8 cellular contexts compared by ENCODE assay signal in genomic region chr6:109381747-109382575, GRCh38. TPM values are rescaled to one million over a fixed set of nuclear protein-coding genes. Genes with fewer than 3 reads are reported as not detected.
A peak's percentile ranks its signal among the peaks of the same experiment; 100 is the strongest.
DNase-seq lines count a peak whose midpoint lies in the region; FAIRE-seq and TF ChIP-seq lines count a peak whose summit lies in the region.

TSS of gene CD164 (minus strand) at chr6:109382467. CDS start at chr6:109382378, 89 bp downstream.

- H2BK120ac ChIP-seq in neuronal stem cell (ENCODE audit: low read depth, low read length): peak within 1 kb of the TSS; percentile 84

- no peak for TF ChIP-seq CTCF in MM.1S (IDR thresholded peaks at IDR 0.05; ENCODE audit: low read length)

- H2BK12ac ChIP-seq in neuronal stem cell (ENCODE audit: low read length): peak within 1 kb of the TSS; percentile 99

- H3K9ac ChIP-seq in MM.1S (ENCODE audit: low read length) (peak within 1 kb of the TSS; percentile 84), neuronal stem cell (ENCODE audit: low read depth, low read length, poor library complexity) (peak within 1 kb of the TSS; percentile 100), subcutaneous abdominal adipose tissue (ENCODE audit: low read length in 5 of 5) (peak within 1 kb of the TSS; percentile 85 to 98 (median 94))

- H3K4me1 ChIP-seq in HAP-1 (peaks cover 15% of the 10 kb centered on the region), MM.1S (ENCODE audit: low read length) (peaks cover 11% of the 10 kb centered on the region; the same call in 1 of the 2 replicates), SJCRH30 (no peaks in the 10 kb centered on the region), neuronal stem cell (ENCODE audit: control insufficient read depth in 2 of 2, insufficient read depth in 1 of 2, low read depth in 1 of 2, low read length in 2 of 2) (peaks cover 2% of the 10 kb centered on the region in 2 donors), subcutaneous abdominal adipose tissue (ENCODE audit: control insufficient read depth in 5 of 5, insufficient read depth in 5 of 5, low read length in 5 of 5) (peaks cover 0 to 64% (median 55%) of the 10 kb centered on the region in 5 donors)

- H3K4me2 ChIP-seq in MM.1S (ENCODE audit: low read depth, low read length) (peak within 1 kb of the TSS; percentile 92), neuronal stem cell (ENCODE audit: insufficient read depth, low read length, poor library complexity, severe bottlenecking) (peak within 1 kb of the TSS; percentile 71)

- peak within 1 kb of the TSS; percentile 70 for H2AK5ac ChIP-seq in neuronal stem cell (ENCODE audit: low read depth, low read length)

- H3K36me3 ChIP-seq in HAP-1 (replicated peaks) (peaks cover 16% of the 10 kb centered on the region), MM.1S (replicated peaks; ENCODE audit: insufficient read depth, low read length) (peaks cover 2% of the 10 kb centered on the region), SJCRH30 (peaks cover 8% of the 10 kb centered on the region), neuronal stem cell (replicated peaks in 1 of 2; ENCODE audit: control insufficient read depth in 2 of 2, insufficient read depth in 2 of 2, low read length in 2 of 2) (peaks cover 0 to 25% of the 10 kb centered on the region in 2 donors), subcutaneous abdominal adipose tissue (ENCODE audit: control insufficient read depth in 5 of 5, insufficient read depth in 5 of 5, low read length in 5 of 5) (peaks cover 6 to 16% (median 12%) of the 10 kb centered on the region in 5 donors)

- H3K79me1 ChIP-seq in neuronal stem cell (ENCODE audit: low read depth, low read length): peaks cover 2% of the 10 kb centered on the region

- no CpG with 5 or more reads among the region's 93 CpGs for WGBS in neuronal stem cell (ENCODE audit: extremely low coverage in 2 of 2, insufficient read length in 2 of 2, insufficient replicate concordance in 1 of 2), 2 donors

- H3K27me3 ChIP-seq in HAP-1 (ENCODE audit: low read depth): no peaks in the 10 kb centered on the region
- no peaks in the 10 kb centered on the region for H3K27me3 ChIP-seq in MM.1S (replicated peaks; ENCODE audit: insufficient read depth, low read length)
- H3K27me3 ChIP-seq in SJCRH30: no peaks in the 10 kb centered on the region
- H3K27me3 ChIP-seq in neuronal stem cell (ENCODE audit: control insufficient read depth in 3 of 3, insufficient read depth in 3 of 3, low read depth in 1 of 3, low read length in 3 of 3): no peaks in the 10 kb centered on the region
- no peaks in the 10 kb centered on the region for H3K27me3 ChIP-seq in subcutaneous abdominal adipose tissue (ENCODE audit: control insufficient read depth in 5 of 5, insufficient read depth in 4 of 5, low read length in 5 of 5)

- peak within 1 kb of the TSS; percentile 79 for H2AFZ ChIP-seq in MM.1S (ENCODE audit: low read length)
- H2AFZ ChIP-seq in neuronal stem cell (ENCODE audit: low read length): peak within 1 kb of the TSS; percentile 88

- H3K14ac ChIP-seq in neuronal stem cell (ENCODE audit: low read length): peak within 1 kb of the TSS; percentile 97

- peak within 1 kb of the TSS; percentile 99 for H2BK5ac ChIP-seq in neuronal stem cell (ENCODE audit: low read length)

- in situ Hi-C loops in HAP-1 (cut with MboI; ENCODE audit: low sequenced_read_pairs): loop anchor here (5.0 to 25.0 kb wide), 3 partner anchors 195 to 845 kb away; partner anchors contain the start of genes CEP57L1 and SESN1

- peaks cover 24% of the 10 kb centered on the region for H3F3A ChIP-seq in MM.1S (ENCODE audit: insufficient read depth, low read length)

- H3K4me3 ChIP-seq in HAP-1 (peak within 1 kb of the TSS; percentile 84), MM.1S (ENCODE audit: low read length) (peak within 1 kb of the TSS; percentile 92), SJCRH30 (peak within 1 kb of the TSS; percentile 82), neuronal stem cell (ENCODE audit: low read length in 2 of 2) (peak within 1 kb of the TSS; percentile 95 to 100), subcutaneous abdominal adipose tissue (ENCODE audit: low read depth in 1 of 5, low read length in 5 of 5) (peak within 1 kb of the TSS; percentile 78 to 100 (median 93))

- H2BK15ac ChIP-seq in neuronal stem cell (ENCODE audit: low read length): peak within 1 kb of the TSS; percentile 97

- peaks cover 29% of the 10 kb centered on the region for H4K20me1 ChIP-seq in MM.1S (ENCODE audit: insufficient read depth, low read length)

- no peaks in the 10 kb centered on the region for H3K9me2 ChIP-seq in MM.1S (replicated peaks; ENCODE audit: insufficient read depth, low read length)

- H3K79me2 ChIP-seq in MM.1S (ENCODE audit: low read length): peaks cover 49% of the 10 kb centered on the region

- peak within 1 kb of the TSS; percentile 98 for H3K23ac ChIP-seq in neuronal stem cell (ENCODE audit: low read depth, low read length, poor library complexity)

- H3K9me3 ChIP-seq in HAP-1 (no peaks in the 10 kb centered on the region), MM.1S (replicated peaks; ENCODE audit: insufficient read depth, low read length) (no peaks in the 10 kb centered on the region), SJCRH30 (replicated peaks) (no peaks in the 10 kb centered on the region), neuronal stem cell (replicated peaks in 1 of 2; ENCODE audit: control insufficient read depth in 2 of 2, insufficient read depth in 1 of 2, low read depth in 1 of 2, low read length in 2 of 2) (no peaks in the 10 kb centered on the region), subcutaneous abdominal adipose tissue (ENCODE audit: control insufficient read depth in 5 of 5, low read length in 5 of 5) (no peaks in the 10 kb centered on the region)

- peak within 1 kb of the TSS; percentile 97 for H3K4ac ChIP-seq in neuronal stem cell (ENCODE audit: low read length)

- H4K91ac ChIP-seq in neuronal stem cell (ENCODE audit: low read depth, low read length, poor library complexity): peak within 1 kb of the TSS; percentile 99

- DNase-seq in HAP-1 (ENCODE audit: low spot score in 2 of 2) (peak; percentile 84 to 95), MM.1S (peak; percentile 96), SJCRH30 (peak; percentile 94 to 95), foreskin melanocyte (peak; percentile 90), neuronal stem cell (ENCODE audit: low spot score) (no peak)
- DNase-seq in activated gamma-delta T cell treated with anti-CD3 and anti-CD28 coated beads, Interleukin-2, amount 50 U/mL, for 16 hours (ENCODE audit: low read depth): peak; percentile 90

- peak; percentile 69 for FAIRE-seq in G401.6 (lab: Jason Lieb, UNC)

- peak within 1 kb of the TSS; percentile 99 for H4K8ac ChIP-seq in neuronal stem cell (ENCODE audit: low read depth, low read length)

- H3K18ac ChIP-seq in neuronal stem cell (ENCODE audit: low read length): peak within 1 kb of the TSS; percentile 100

- peak within 1 kb of the TSS; percentile 98 for H3K27ac ChIP-seq in MM.1S (ENCODE audit: low read length)
- H3K27ac ChIP-seq in SJCRH30: peak within 1 kb of the TSS; percentile 100
- peak within 1 kb of the TSS; percentile 99 for H3K27ac ChIP-seq in neuronal stem cell (replicated peaks; ENCODE audit: low read length)
- H3K27ac ChIP-seq in subcutaneous abdominal adipose tissue (ENCODE audit: low read depth, low read length): peak within 1 kb of the TSS; percentile 96

RNA-seq across cellular contexts. Expression of gene CD164, which starts in this region (rescaled TPM):
- total RNA-seq in SJCRH30 (2014; rRNA removed; shearing (Covaris generic)): 166 and 181 TPM in 2 replicates
- 92.4 TPM for polyA plus RNA-seq in neuronal stem cell (2013, experiment 1 of 2)
- 94.2 TPM for polyA plus RNA-seq in neuronal stem cell (2013, experiment 2 of 2)
